ENCODE assay signal across 1 cellular context in genomic region chr19:771332-771785, GRCh38.
A peak's percentile ranks its signal among the peaks of the same experiment; 100 is the strongest.
TF ChIP-seq lines count a peak whose summit lies in the region.

No MANE protein-coding gene starts in this region.

TF ChIP-seq in GM12878, 131 proteins besides CTCF, POLR2A, EP300 and RAD21:
- TF ChIP-seq RBBP5 (conservative IDR thresholded peaks at IDR 0.05) = no peak
- no peak for TF ChIP-seq TCF7 (IDR thresholded peaks at IDR 0.05; ENCODE audit: borderline replicate concordance)
- TF ChIP-seq SMC3 (IDR thresholded peaks at IDR 0.05; ENCODE audit: borderline replicate concordance, low read length) = 0 out of 2 replicates have a peak, but pooled peaks have one; percentile 11
- peak; percentile 43; the same call in 1 of the 2 replicates for TF ChIP-seq YY1 (IDR thresholded peaks at IDR 0.05; ENCODE audit: low read depth, low read length)
- 0 out of 2 replicates have a peak, but pooled peaks have one; percentile 20 for TF ChIP-seq ELK1 (IDR thresholded peaks at IDR 0.05; ENCODE audit: low read depth, low read length)
- peak; percentile 38; the same call in 1 of the 2 replicates for TF ChIP-seq RUNX3 (IDR thresholded peaks at IDR 0.05; ENCODE audit: low read length)
- TF ChIP-seq TCF3 (IDR thresholded peaks at IDR 0.05; ENCODE audit: borderline replicate concordance, insufficient read depth, low read depth, low read length) = no peak
- no peak for TF ChIP-seq GABPA (IDR thresholded peaks at IDR 0.05; ENCODE audit: low read depth)
- TF ChIP-seq SMARCA5 (IDR thresholded peaks at IDR 0.05) = 0 out of 2 replicates have a peak, but pooled peaks have one; percentile 55
- no peak for TF ChIP-seq RELB (IDR thresholded peaks at IDR 0.05; ENCODE audit: low read depth)
- TF ChIP-seq MYC (IDR thresholded peaks at IDR 0.05; ENCODE audit: insufficient read depth, insufficient read length, insufficient replicate concordance, low read length, severe bottlenecking) = no peak
- TF ChIP-seq KDM1A (IDR thresholded peaks at IDR 0.05; ENCODE audit: borderline replicate concordance) = no peak
- peak; percentile 94; the same call in 1 of the 2 replicates for TF ChIP-seq NFXL1 (IDR thresholded peaks at IDR 0.05; ENCODE audit: borderline replicate concordance)
- no peak for TF ChIP-seq FOS (IDR thresholded peaks at IDR 0.05; ENCODE audit: borderline replicate concordance, extremely low read depth, insufficient read length)
